In genomic region chr16:87498324-87499188, GRCh38 we compare ENCODE assay signal across 2 cellular contexts.
TF ChIP-seq lines count a peak whose summit lies in the region.

No MANE protein-coding gene starts in this region.

TF ChIP-seq in SK-N-SH, 30 proteins besides CTCF, POLR2A, EP300 and RAD21 (continued from another document):
- TF ChIP-seq PBX3 (IDR thresholded peaks at IDR 0.05): no peak
- no peak for TF ChIP-seq TAF1 (IDR thresholded peaks at IDR 0.05; ENCODE audit: borderline replicate concordance, low read depth, low read length)
- no peak for TF ChIP-seq MEF2A (IDR thresholded peaks at IDR 0.05; ENCODE audit: borderline replicate concordance, low read depth)
- TF ChIP-seq FOXJ3 (CRISPR knock-in tag; IDR thresholded peaks at IDR 0.05): no peak
- TF ChIP-seq POLR2AphosphoS5 (IDR thresholded peaks at IDR 0.05; ENCODE audit: low read depth, low read length): no peak
- TF ChIP-seq MXI1 (IDR thresholded peaks at IDR 0.05; ENCODE audit: low read depth, low read length): no peak
- no peak for TF ChIP-seq NRF1 (IDR thresholded peaks at IDR 0.05; ENCODE audit: low read depth, low read length)
- TF ChIP-seq, protein P1, sequence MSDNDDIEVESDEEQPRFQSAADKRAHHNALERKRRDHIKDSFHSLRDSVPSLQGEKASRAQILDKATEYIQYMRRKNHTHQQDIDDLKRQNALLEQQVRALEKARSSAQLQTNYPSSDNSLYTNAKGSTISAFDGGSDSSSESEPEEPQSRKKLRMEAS (IDR thresholded peaks at IDR 0.05; ENCODE audit: low read depth): no peak
- no peak for TF ChIP-seq RCOR1 (IDR thresholded peaks at IDR 0.05; ENCODE audit: low read length)
- TF ChIP-seq SMC3 (IDR thresholded peaks at IDR 0.05; ENCODE audit: low read depth, low read length): no peak
- TF ChIP-seq SIN3A (IDR thresholded peaks at IDR 0.05; ENCODE audit: borderline replicate concordance, low read depth, low read length): no peak
- TF ChIP-seq, protein P2, sequence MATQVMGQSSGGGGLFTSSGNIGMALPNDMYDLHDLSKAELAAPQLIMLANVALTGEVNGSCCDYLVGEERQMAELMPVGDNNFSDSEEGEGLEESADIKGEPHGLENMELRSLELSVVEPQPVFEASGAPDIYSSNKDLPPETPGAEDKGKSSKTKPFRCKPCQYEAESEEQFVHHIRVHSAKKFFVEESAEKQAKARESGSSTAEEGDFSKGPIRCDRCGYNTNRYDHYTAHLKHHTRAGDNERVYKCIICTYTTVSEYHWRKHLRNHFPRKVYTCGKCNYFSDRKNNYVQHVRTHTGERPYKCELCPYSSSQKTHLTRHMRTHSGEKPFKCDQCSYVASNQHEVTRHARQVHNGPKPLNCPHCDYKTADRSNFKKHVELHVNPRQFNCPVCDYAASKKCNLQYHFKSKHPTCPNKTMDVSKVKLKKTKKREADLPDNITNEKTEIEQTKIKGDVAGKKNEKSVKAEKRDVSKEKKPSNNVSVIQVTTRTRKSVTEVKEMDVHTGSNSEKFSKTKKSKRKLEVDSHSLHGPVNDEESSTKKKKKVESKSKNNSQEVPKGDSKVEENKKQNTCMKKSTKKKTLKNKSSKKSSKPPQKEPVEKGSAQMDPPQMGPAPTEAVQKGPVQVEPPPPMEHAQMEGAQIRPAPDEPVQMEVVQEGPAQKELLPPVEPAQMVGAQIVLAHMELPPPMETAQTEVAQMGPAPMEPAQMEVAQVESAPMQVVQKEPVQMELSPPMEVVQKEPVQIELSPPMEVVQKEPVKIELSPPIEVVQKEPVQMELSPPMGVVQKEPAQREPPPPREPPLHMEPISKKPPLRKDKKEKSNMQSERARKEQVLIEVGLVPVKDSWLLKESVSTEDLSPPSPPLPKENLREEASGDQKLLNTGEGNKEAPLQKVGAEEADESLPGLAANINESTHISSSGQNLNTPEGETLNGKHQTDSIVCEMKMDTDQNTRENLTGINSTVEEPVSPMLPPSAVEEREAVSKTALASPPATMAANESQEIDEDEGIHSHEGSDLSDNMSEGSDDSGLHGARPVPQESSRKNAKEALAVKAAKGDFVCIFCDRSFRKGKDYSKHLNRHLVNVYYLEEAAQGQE (IDR thresholded peaks at IDR 0.05; ENCODE audit: low read depth, low read length): no peak
- TF ChIP-seq JUND (IDR thresholded peaks at IDR 0.05): no peak
- TF ChIP-seq, protein P3, sequence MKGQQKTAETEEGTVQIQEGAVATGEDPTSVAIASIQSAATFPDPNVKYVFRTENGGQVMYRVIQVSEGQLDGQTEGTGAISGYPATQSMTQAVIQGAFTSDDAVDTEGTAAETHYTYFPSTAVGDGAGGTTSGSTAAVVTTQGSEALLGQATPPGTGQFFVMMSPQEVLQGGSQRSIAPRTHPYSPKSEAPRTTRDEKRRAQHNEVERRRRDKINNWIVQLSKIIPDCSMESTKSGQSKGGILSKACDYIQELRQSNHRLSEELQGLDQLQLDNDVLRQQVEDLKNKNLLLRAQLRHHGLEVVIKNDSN (IDR thresholded peaks at IDR 0.05; ENCODE audit: borderline replicate concordance, low read depth): no peak
- no peak for TF ChIP-seq ZBTB33 (IDR thresholded peaks at IDR 0.05; ENCODE audit: borderline replicate concordance, low read depth)
- no peak for TF ChIP-seq TEAD4 (IDR thresholded peaks at IDR 0.05; ENCODE audit: borderline replicate concordance, insufficient read depth)
- no peak for TF ChIP-seq RFX5 (IDR thresholded peaks at IDR 0.05; ENCODE audit: low read length)

TF ChIP-seq in SK-N-SH treated with all-trans-retinoic acid at 6 μM for 48 hours, 23 proteins besides CTCF, POLR2A, EP300 and RAD21 (continued from another document):
- TF ChIP-seq, protein P4, sequence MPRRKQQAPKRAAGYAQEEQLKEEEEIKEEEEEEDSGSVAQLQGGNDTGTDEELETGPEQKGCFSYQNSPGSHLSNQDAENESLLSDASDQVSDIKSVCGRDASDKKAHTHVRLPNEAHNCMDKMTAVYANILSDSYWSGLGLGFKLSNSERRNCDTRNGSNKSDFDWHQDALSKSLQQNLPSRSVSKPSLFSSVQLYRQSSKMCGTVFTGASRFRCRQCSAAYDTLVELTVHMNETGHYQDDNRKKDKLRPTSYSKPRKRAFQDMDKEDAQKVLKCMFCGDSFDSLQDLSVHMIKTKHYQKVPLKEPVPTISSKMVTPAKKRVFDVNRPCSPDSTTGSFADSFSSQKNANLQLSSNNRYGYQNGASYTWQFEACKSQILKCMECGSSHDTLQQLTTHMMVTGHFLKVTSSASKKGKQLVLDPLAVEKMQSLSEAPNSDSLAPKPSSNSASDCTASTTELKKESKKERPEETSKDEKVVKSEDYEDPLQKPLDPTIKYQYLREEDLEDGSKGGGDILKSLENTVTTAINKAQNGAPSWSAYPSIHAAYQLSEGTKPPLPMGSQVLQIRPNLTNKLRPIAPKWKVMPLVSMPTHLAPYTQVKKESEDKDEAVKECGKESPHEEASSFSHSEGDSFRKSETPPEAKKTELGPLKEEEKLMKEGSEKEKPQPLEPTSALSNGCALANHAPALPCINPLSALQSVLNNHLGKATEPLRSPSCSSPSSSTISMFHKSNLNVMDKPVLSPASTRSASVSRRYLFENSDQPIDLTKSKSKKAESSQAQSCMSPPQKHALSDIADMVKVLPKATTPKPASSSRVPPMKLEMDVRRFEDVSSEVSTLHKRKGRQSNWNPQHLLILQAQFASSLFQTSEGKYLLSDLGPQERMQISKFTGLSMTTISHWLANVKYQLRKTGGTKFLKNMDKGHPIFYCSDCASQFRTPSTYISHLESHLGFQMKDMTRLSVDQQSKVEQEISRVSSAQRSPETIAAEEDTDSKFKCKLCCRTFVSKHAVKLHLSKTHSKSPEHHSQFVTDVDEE (CRISPR knock-in tag; IDR thresholded peaks at IDR 0.05): no peak
- TF ChIP-seq ZNF70 (CRISPR knock-in tag; IDR thresholded peaks at IDR 0.05): no peak
- no peak for TF ChIP-seq PPARA (CRISPR knock-in tag; IDR thresholded peaks at IDR 0.05; ENCODE audit: borderline replicate concordance)
- TF ChIP-seq SNAI2 (CRISPR knock-in tag; IDR thresholded peaks at IDR 0.05): no peak
- no peak for TF ChIP-seq ISL1 (CRISPR knock-in tag; IDR thresholded peaks at IDR 0.05)
TF ChIP-seq in SK-N-SH treated with all-trans-retinoic acid at 6 μM for 48 hours: peak in this region for 0.
